ENCODE assay signal across 13 cellular contexts in the genomic region with DNA sequence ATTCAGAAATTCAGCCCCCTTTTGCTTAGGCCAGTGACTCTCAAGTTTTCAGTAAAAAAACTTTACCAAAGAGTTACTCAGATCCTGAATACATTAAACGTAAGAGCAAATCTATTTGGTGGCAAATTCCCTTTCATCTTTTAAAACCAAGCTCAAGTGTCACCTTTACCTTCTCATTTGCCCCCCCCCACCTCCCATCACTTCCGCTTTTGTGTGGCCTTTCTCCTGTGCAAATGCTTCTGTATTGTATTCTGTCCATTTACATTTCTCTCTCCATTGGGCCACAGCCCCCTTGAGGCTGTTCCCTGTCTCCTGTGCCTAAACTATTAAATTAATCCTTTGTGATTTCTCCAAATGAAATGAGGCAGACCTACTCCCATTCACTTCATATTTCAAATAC. TPM values are rescaled to one million over a fixed set of nuclear protein-coding genes. Genes with fewer than 3 reads are reported as not detected.
DNase-seq lines count a peak whose midpoint lies in the region; ATAC-seq and TF ChIP-seq lines count a peak whose summit lies in the region.
"Had no signal": no experiment of that assay in that cellular context is flagged by ENCODE, and none has a peak within 500 bp of the region (broad histone marks: within the 10 kb centered on the region; RNA-seq: fewer than 3 reads in every experiment).

No MANE protein-coding gene starts in this region.

- no peaks in the 10 kb centered on the region for H3K27me3 Mint-ChIP-seq in activated T-cell treated with anti-CD3 and anti-CD28 coated beads, Interleukin-2, amount 50 U/mL, for 24 hours

- ATAC-seq in Panc1 = no peak
- no peak for ATAC-seq in stimulated activated effector memory CD8-positive, alpha-beta T cell treated with anti-CD3 and anti-CD28 coated beads, Interleukin-12 subunit alpha, Interleukin-12 subunit beta, amount 100 ng/mL, for 72 hours
- ATAC-seq in heart left ventricle = no peak
- ATAC-seq in GM21576 (IDR thresholded peaks at IDR 0.05; ENCODE audit: unreplicated experiment) = no peak
- ATAC-seq: left lung, sciatic nerve had no signal

- peak overlapping the region in 1 of 2 experiments; percentile 72; a peak in 2 of 4 replicates for H3K4me3 ChIP-seq in Panc1 (ENCODE audit: low read depth in 2 of 2, low read length in 2 of 2)
- H3K4me3 ChIP-seq in endocrine pancreas (ENCODE audit: control insufficient read depth, insufficient read depth, low read length) = peak overlapping the region; percentile 78
- no peak overlapping the region for H3K4me3 ChIP-seq in heart left ventricle

- peak overlapping the region; percentile 98 for H3K4me3 Mint-ChIP-seq in activated T-cell treated with anti-CD3 and anti-CD28 coated beads, Interleukin-2, amount 50 U/mL, for 24 hours
- H3K4me3 Mint-ChIP-seq in stimulated activated effector memory CD8-positive, alpha-beta T cell treated with anti-CD3 and anti-CD28 coated beads, Interleukin-12 subunit alpha, Interleukin-12 subunit beta, amount 100 ng/mL, for 72 hours = peak overlapping the region; percentile 99

- BruUV-seq in Panc1 (replicated peaks; lab: Mats Ljungman, UMichigan) = no TSS peak

- H3K27ac Mint-ChIP-seq in activated T-cell treated with anti-CD3 and anti-CD28 coated beads, Interleukin-2, amount 50 U/mL, for 24 hours = peak overlapping the region; percentile 97
- peak overlapping the region; percentile 99 for H3K27ac Mint-ChIP-seq in stimulated activated effector memory CD8-positive, alpha-beta T cell treated with anti-CD3 and anti-CD28 coated beads, Interleukin-12 subunit alpha, Interleukin-12 subunit beta, amount 100 ng/mL, for 72 hours

- H3K9ac ChIP-seq in endocrine pancreas (ENCODE audit: control insufficient read depth, insufficient read depth, low read length) = no peak overlapping the region

- intact Hi-C loops in Panc1 (cut with micrococcal nuclease; ENCODE audit: unreplicated experiment) = no loop called here
- intact Hi-C loops in heart left ventricle (cut with DNase I) = loop anchor here in 6 of 10 donors (5.0 to 10.0 kb wide), 6 partner anchors 88 to 290 kb away; a partner anchor contains a TSS

- peaks cover 17% of the 10 kb centered on the region for H3K4me1 ChIP-seq in Panc1 (ENCODE audit: control insufficient read depth, insufficient read depth, low read length)
- peaks cover 8% of the 10 kb centered on the region for H3K4me1 ChIP-seq in endocrine pancreas (ENCODE audit: control insufficient read depth, insufficient read depth, low read length)
- H3K4me1 ChIP-seq in heart left ventricle = peaks cover 3 to 33% (median 24%) of the 10 kb centered on the region in 12 donors

- peaks cover 46% of the 10 kb centered on the region for H3K4me1 Mint-ChIP-seq in activated T-cell treated with anti-CD3 and anti-CD28 coated beads, Interleukin-2, amount 50 U/mL, for 24 hours (ENCODE audit: low read depth)
- H3K4me1 Mint-ChIP-seq in stimulated activated effector memory CD8-positive, alpha-beta T cell treated with anti-CD3 and anti-CD28 coated beads, Interleukin-12 subunit alpha, Interleukin-12 subunit beta, amount 100 ng/mL, for 72 hours = peaks cover 31% of the 10 kb centered on the region

- H3K27me3 ChIP-seq in Panc1 (ENCODE audit: control insufficient read depth, insufficient read depth, low read length) (no peaks in the 10 kb centered on the region), endocrine pancreas (ENCODE audit: control insufficient read depth, insufficient read depth, low read length) (no peaks in the 10 kb centered on the region), heart left ventricle (no peaks in the 10 kb centered on the region)
- H3K27me3 ChIP-seq: left lung, vagina had no signal

- peaks cover 92% of the 10 kb centered on the region for H3K36me3 Mint-ChIP-seq in activated T-cell treated with anti-CD3 and anti-CD28 coated beads, Interleukin-2, amount 50 U/mL, for 24 hours (ENCODE audit: low read depth)
- H3K36me3 Mint-ChIP-seq in stimulated activated effector memory CD8-positive, alpha-beta T cell treated with anti-CD3 and anti-CD28 coated beads, Interleukin-12 subunit alpha, Interleukin-12 subunit beta, amount 100 ng/mL, for 72 hours = peaks cover 81% of the 10 kb centered on the region

- no peak for DNase-seq in activated T-cell treated with anti-CD3 and anti-CD28 coated beads, Interleukin-2, amount 50 U/mL, for 24 hours
- DNase-seq in activated T-cell treated with anti-CD3 and anti-CD28 coated beads, Interleukin-2, amount 50 U/mL, for 48 hours = no peak
- DNase-seq in Panc1 (ENCODE audit: low read depth, low spot score) (no peak), cerebellum (ENCODE audit: low spot score) (no peak), heart left ventricle (no peak)
- DNase-seq in stimulated activated effector memory CD8-positive, alpha-beta T cell treated with anti-CD3 and anti-CD28 coated beads, Interleukin-12 subunit alpha, Interleukin-12 subunit beta, amount 100 ng/mL, for 72 hours (ENCODE audit: low spot score in 2 of 2) = no peak
- DNase-seq: left lung, MV-4-11, NCI-H526 treated with DMSO at 0.1 percent for 48 hours had no signal

- peak overlapping the region; percentile 84; the same call in 1 of the 2 replicates for H3K27ac ChIP-seq in Panc1 (ENCODE audit: low read length)
- no peak overlapping the region for H3K27ac ChIP-seq in heart left ventricle
- H3K27ac ChIP-seq: left lung, vagina had no signal

- no peaks in the 10 kb centered on the region for H3K9me3 Mint-ChIP-seq in activated T-cell treated with anti-CD3 and anti-CD28 coated beads, Interleukin-2, amount 50 U/mL, for 24 hours
- H3K9me3 Mint-ChIP-seq in stimulated activated effector memory CD8-positive, alpha-beta T cell treated with anti-CD3 and anti-CD28 coated beads, Interleukin-12 subunit alpha, Interleukin-12 subunit beta, amount 100 ng/mL, for 72 hours = no peaks in the 10 kb centered on the region

- TF ChIP-seq CTCF in Panc1 (IDR thresholded peaks at IDR 0.05) (no peak), heart left ventricle (IDR thresholded peaks at IDR 0.05) (no peak)

- TF ChIP-seq POLR2A in heart left ventricle (IDR thresholded peaks at IDR 0.05) = no peak

- H3K9me3 ChIP-seq in Panc1 (ENCODE audit: control insufficient read depth, insufficient read depth, low read depth, low read length) (no peaks in the 10 kb centered on the region), endocrine pancreas (ENCODE audit: control insufficient read depth, low read length) (no peaks in the 10 kb centered on the region), heart left ventricle (no peaks in the 10 kb centered on the region)
- H3K9me3 ChIP-seq: left lung, vagina had no signal

- 74 to 89% (median 87%) methylated on average over 2 of the region's 2 CpGs for WGBS in heart left ventricle, 4 donors

- POLR2A ChIA-PET in Panc1 (lab: Charles Lee) = no interaction called here

- CTCF ChIA-PET in Panc1 (lab: Charles Lee) = no interaction called here

- in situ Hi-C loops in Panc1 (cut with HindIII; ENCODE audit: low pct_unique_long_range_greater_than_20kb, low sequenced_read_pairs) = no loop called here

- H3K36me3 ChIP-seq in Panc1 (ENCODE audit: control insufficient read depth, insufficient read depth, low read length) (peaks cover 32% of the 10 kb centered on the region), endocrine pancreas (ENCODE audit: control insufficient read depth, insufficient read depth, low read length) (peaks cover 5% of the 10 kb centered on the region), heart left ventricle (peaks cover 0 to 57% (median 51%) of the 10 kb centered on the region in 9 donors)

RNA-seq across cellular contexts. Expression of a gene that starts 1.9 kb away (rescaled TPM):
- total RNA-seq in Panc1 (2021; ENCODE audit: unreplicated experiment) (74.4 TPM), cerebellum (35.5 TPM), heart left ventricle (100 to 1,000 TPM in 1 of 9 donors, 10 to 100 TPM in 8; 38.6 to 118 (median 47.8) TPM)
- polyA plus RNA-seq in Panc1 (2012; ENCODE audit: insufficient read length) = 67.9 TPM
- polyA plus RNA-seq in heart left ventricle = 100 to 1,000 TPM in 1 of 2 donors, 10 to 100 TPM in 1; 59.7 to 124 TPM

RNA-seq across cellular contexts. Expression of a gene that starts 42.7 kb away (rescaled TPM):
- total RNA-seq in Panc1 (2021; ENCODE audit: unreplicated experiment) (11.0 TPM), cerebellum (18.9 TPM), heart left ventricle (10 to 100 TPM; 29.5 to 60.0 (median 41.4) TPM)
- polyA plus RNA-seq in Panc1 (2012; ENCODE audit: insufficient read length) = 6.9 TPM
- 10 to 100 TPM; 13.1 to 20.3 TPM for polyA plus RNA-seq in heart left ventricle
